Comparison of ENCODE assay signal across 22 cellular contexts in genomic region chr11:46463701-46464100, GRCh38.
DNase-seq lines count a peak whose midpoint lies in the region; TF ChIP-seq lines count a peak whose summit lies in the region.
"Had no signal": no experiment of that assay in that cellular context is flagged by ENCODE, and none has a peak within 500 bp of the region (broad histone marks: within the 10 kb centered on the region; RNA-seq: fewer than 3 reads in every experiment).

No MANE protein-coding gene starts in this region.

- no peaks in the 10 kb centered on the region for H3K27me3 ChIP-seq in neural progenitor cell
- no peaks in the 10 kb centered on the region for H3K27me3 ChIP-seq in effector memory CD4-positive, alpha-beta T cell (replicated peaks; ENCODE audit: control insufficient read depth, insufficient read depth, low read length, poor library complexity, severe bottlenecking)

- H3K9me3 ChIP-seq in neural progenitor cell (ENCODE audit: low read depth), result no peaks in the 10 kb centered on the region
- no peaks in the 10 kb centered on the region for H3K9me3 ChIP-seq in effector memory CD4-positive, alpha-beta T cell (ENCODE audit: control insufficient read depth, low read length)
- H3K9me3 ChIP-seq: SK-N-SH had no signal

- peaks cover 6% of the 10 kb centered on the region for H3K79me2 ChIP-seq in neural progenitor cell (ENCODE audit: low read depth)

- H3K27ac Mint-ChIP-seq in neural progenitor cell, result no peak overlapping the region
- H3K27ac Mint-ChIP-seq: B cell, CD14-positive monocyte, IgD-negative memory B cell had no signal

- peak overlapping the region; percentile 31 for H3K4me3 ChIP-seq in neural progenitor cell
- no peak overlapping the region for H3K4me3 ChIP-seq in effector memory CD4-positive, alpha-beta T cell (ENCODE audit: insufficient read depth, low read depth, low read length, poor library complexity, severe bottlenecking)
- H3K4me3 ChIP-seq: GM12878, GM23248 had no signal

- H3K4me3 Mint-ChIP-seq in neural progenitor cell, result no peak overlapping the region
- H3K4me3 Mint-ChIP-seq: B cell, CD14-positive monocyte, IgD-negative memory B cell had no signal

- no peak overlapping the region for H3K9ac ChIP-seq in neural progenitor cell
- H3K9ac ChIP-seq: GM23248, SK-N-SH had no signal

- H3K27me3 Mint-ChIP-seq in neural progenitor cell (ENCODE audit: insufficient read depth, low read depth), result peaks cover 5% of the 10 kb centered on the region
- H3K27me3 Mint-ChIP-seq: B cell, IgD-negative memory B cell had no signal

- no peak overlapping the region for H2AFZ ChIP-seq in neural progenitor cell (replicated peaks)
- H2AFZ ChIP-seq: GM23248 had no signal

- DNase-seq in ELF-1 (ENCODE audit: low read depth, low spot score) (peak; percentile 72), NCI-H82 (lab: John Stamatoyannopoulos, UW) (peak; percentile 34), ecto neural progenitor cell (ENCODE audit: low spot score) (peak; percentile 76), neural progenitor cell (ENCODE audit: low spot score) (peak; percentile 85), head of caudate nucleus (no peak), DMS153 (lab: John Stamatoyannopoulos, UW) (no peak), midbrain (lab: John Stamatoyannopoulos, UW) (no peak)
- no peak for DNase-seq in effector memory CD4-positive, alpha-beta T cell
- DNase-seq: GM23248; HCEC 1CT; NCI-H1105; NCI-H146; NCI-H2029; NCI-H2227 treated with DMSO at 0.1 percent for 48 hours; NCI-H510A; NK-92 treated with Interleukin-12 subunit alpha and Interleukin-12 subunit beta, amount 100 ng/mL, for 24 hours; SIG-M5; SK-N-SH had no signal

- peak overlapping the region; percentile 74 for H3K4me2 ChIP-seq in neural progenitor cell
- H3K4me2 ChIP-seq: SK-N-SH had no signal

- no peaks in the 10 kb centered on the region for H3K9me3 Mint-ChIP-seq in neural progenitor cell
- H3K9me3 Mint-ChIP-seq: CD14-positive monocyte, IgD-negative memory B cell had no signal

- intact Hi-C loops in head of caudate nucleus (cut with DNase I), result no loop called here

- H3K27ac ChIP-seq in neural progenitor cell, result peak overlapping the region; percentile 92
- H3K27ac ChIP-seq in effector memory CD4-positive, alpha-beta T cell (ENCODE audit: insufficient read depth, low read length, poor library complexity, severe bottlenecking), result no peak overlapping the region
- H3K27ac ChIP-seq: GM23248 had no signal

- peaks cover 27% of the 10 kb centered on the region for H4K20me1 ChIP-seq in neural progenitor cell (ENCODE audit: low read depth)

- H3K4me1 ChIP-seq in neural progenitor cell, result peaks cover 39% of the 10 kb centered on the region
- no peaks in the 10 kb centered on the region for H3K4me1 ChIP-seq in effector memory CD4-positive, alpha-beta T cell (ENCODE audit: control insufficient read depth, insufficient read depth, low read length, poor library complexity, severe bottlenecking)

- no peak for TF ChIP-seq CTCF in neural progenitor cell (IDR thresholded peaks at IDR 0.05)

- H3F3A ChIP-seq in neural progenitor cell (ENCODE audit: low read depth), result peaks cover 44% of the 10 kb centered on the region

- peaks cover 35% of the 10 kb centered on the region for H3K4me1 Mint-ChIP-seq in neural progenitor cell
- H3K4me1 Mint-ChIP-seq: B cell had no signal

- no peaks in the 10 kb centered on the region for H3K36me3 ChIP-seq in neural progenitor cell
- H3K36me3 ChIP-seq in effector memory CD4-positive, alpha-beta T cell (ENCODE audit: control insufficient read depth, insufficient read depth, low read length), result no peaks in the 10 kb centered on the region

- H3K36me3 Mint-ChIP-seq in neural progenitor cell, result peaks cover 7% of the 10 kb centered on the region

Comparison
In these comparisons a context has a peak if more than half of its experiments do, and no peak if none do; other contexts are left out.
1. DNase-seq: peak in ELF-1 (single experiment), NCI-H82 (single experiment), ecto neural progenitor cell (single experiment) and neural progenitor cell (single experiment); none in head of caudate nucleus (0 of 42), effector memory CD4-positive, alpha-beta T cell (0 of 3), DMS153 (single experiment) and midbrain (single experiment).